In genomic region chr9:25678846-25679360, GRCh38 we compare ENCODE assay signal across 10 cellular contexts. TPM values are rescaled to one million over a fixed set of nuclear protein-coding genes. Genes with fewer than 3 reads are reported as not detected.
DNase-seq lines count a peak whose midpoint lies in the region; ATAC-seq and TF ChIP-seq lines count a peak whose summit lies in the region.
"Had no signal": no experiment of that assay in that cellular context is flagged by ENCODE, and none has a peak within 500 bp of the region (broad histone marks: within the 10 kb centered on the region; RNA-seq: fewer than 3 reads in every experiment).

No MANE protein-coding gene starts in this region.

- H3K36me3 ChIP-seq in BJ (ENCODE audit: control insufficient read depth, insufficient read depth, low read length) = no peaks in the 10 kb centered on the region
- no peaks in the 10 kb centered on the region for H3K36me3 ChIP-seq in SK-N-MC (ENCODE audit: insufficient read depth, low read length)
- no peaks in the 10 kb centered on the region for H3K36me3 ChIP-seq in rectal smooth muscle tissue (ENCODE audit: control insufficient read depth, insufficient read depth, low read length)

- no peaks in the 10 kb centered on the region for H3K9me3 ChIP-seq in SK-N-MC (ENCODE audit: low read depth, low read length)

- POLR2A ChIA-PET in BJ (lab: Charles Lee) = no interaction called here

- no peak for ATAC-seq in esophagus mucosa

- H3K27ac ChIP-seq in SK-N-MC (peak overlapping the region; percentile 82), rectal smooth muscle tissue (ENCODE audit: low read depth, low read length) (peak overlapping the region; percentile 99)

- H3K27me3 Mint-ChIP-seq in activated naive CD8-positive, alpha-beta T cell treated with anti-CD3 and anti-CD28 coated beads for 36 hours = peaks cover 35% of the 10 kb centered on the region

- H3K4me1 ChIP-seq in rectal smooth muscle tissue (ENCODE audit: control insufficient read depth, insufficient read depth, low read length) = peaks cover 6% of the 10 kb centered on the region

- H3K4me3 ChIP-seq in BJ (ENCODE audit: low read depth, low read length) = peak overlapping the region; percentile 85
- H3K4me3 ChIP-seq in SK-N-MC = peak overlapping the region; percentile 99
- H3K4me3 ChIP-seq in fibroblast of the aortic adventitia (ENCODE audit: low read depth, low read length) = peak overlapping the region; percentile 76
- H3K4me3 ChIP-seq in rectal smooth muscle tissue (ENCODE audit: low read length) = peak overlapping the region; percentile 89

- H3K9ac ChIP-seq in SK-N-MC (ENCODE audit: insufficient read length) (peak overlapping the region; percentile 97), rectal smooth muscle tissue (ENCODE audit: low read length) (peak overlapping the region; percentile 96)

- H3K27me3 ChIP-seq in BJ (ENCODE audit: control insufficient read depth, insufficient read depth, low read length) (no peaks in the 10 kb centered on the region), rectal smooth muscle tissue (ENCODE audit: control insufficient read depth, insufficient read depth, low read length) (no peaks in the 10 kb centered on the region)

- H3K9me3 Mint-ChIP-seq in activated naive CD8-positive, alpha-beta T cell treated with anti-CD3 and anti-CD28 coated beads for 36 hours = peaks cover 3% of the 10 kb centered on the region

- TF ChIP-seq CTCF in BJ (IDR thresholded peaks at IDR 0.05; ENCODE audit: insufficient read depth, low read depth, low read length) (no peak), fibroblast of the aortic adventitia (IDR thresholded peaks at IDR 0.05; ENCODE audit: insufficient read depth, low read length) (no peak)

- DNase-seq in BJ (ENCODE audit: low read depth) = no peak
- no peak for DNase-seq in SK-N-MC (ENCODE audit: low read depth, low spot score)
- DNase-seq in fibroblast of the aortic adventitia (ENCODE audit: low read depth) = no peak
- DNase-seq in NCI-H510A treated with DMSO at 0.1 percent for 48 hours (lab: John Stamatoyannopoulos, UW) = no peak
- no peak for DNase-seq in activated naive CD8-positive, alpha-beta T cell treated with anti-CD3 and anti-CD28 coated beads for 36 hours
- no peak for DNase-seq in midbrain (lab: John Stamatoyannopoulos, UW)

- H3K4me1 Mint-ChIP-seq in activated naive CD8-positive, alpha-beta T cell treated with anti-CD3 and anti-CD28 coated beads for 36 hours = no peaks in the 10 kb centered on the region
- H3K4me1 Mint-ChIP-seq: activated CD4-positive, alpha-beta T cell treated with anti-CD3 and anti-CD28 coated beads for 36 hours had no signal

- CTCF ChIA-PET in BJ (lab: Yijun Ruan, JAX) = no interaction called here

- H3K4me3 Mint-ChIP-seq in activated naive CD8-positive, alpha-beta T cell treated with anti-CD3 and anti-CD28 coated beads for 36 hours = no peak overlapping the region
- H3K4me3 Mint-ChIP-seq: mesothelial cell of epicardium had no signal

- H3K36me3 Mint-ChIP-seq in activated naive CD8-positive, alpha-beta T cell treated with anti-CD3 and anti-CD28 coated beads for 36 hours = no peaks in the 10 kb centered on the region
- H3K36me3 Mint-ChIP-seq: mesothelial cell of epicardium had no signal

- H3K27ac Mint-ChIP-seq in activated naive CD8-positive, alpha-beta T cell treated with anti-CD3 and anti-CD28 coated beads for 36 hours = no peak overlapping the region
- H3K27ac Mint-ChIP-seq: activated CD4-positive, alpha-beta T cell treated with anti-CD3 and anti-CD28 coated beads for 36 hours; mesothelial cell of epicardium had no signal

RNA-seq across cellular contexts. Expression of gene TUSC1, which starts 0.7 kb away (rescaled TPM):
- polyA plus RNA-seq in BJ (2011; rRNA removed) = 4.6 and 5.6 TPM in 2 replicates
- 1.7 and 1.9 TPM in 2 replicates for polyA minus RNA-seq in BJ (2011; rRNA and poly(A)+ RNA removed)
- total RNA-seq in fibroblast of the aortic adventitia (ENCODE audit: low replicate concordance) = 10.5 and 11.3 TPM in 2 replicates
- total RNA-seq in esophagus mucosa = 7.9 TPM
- under 1 TPM; 0.10 to 0.14 TPM for total RNA-seq in activated naive CD8-positive, alpha-beta T cell treated with anti-CD3 and anti-CD28 coated beads for 36 hours
- total RNA-seq: mesothelial cell of epicardium had no signal
